ENCODE assay signal across 8 cellular contexts in genomic region chr10:26860026-26860541, GRCh38. TPM values are rescaled to one million over a fixed set of nuclear protein-coding genes. Genes with fewer than 3 reads are reported as not detected.
DNase-seq lines count a peak whose midpoint lies in the region; FAIRE-seq and TF ChIP-seq lines count a peak whose summit lies in the region.

No MANE protein-coding gene starts in this region.

- no peaks in the 10 kb centered on the region for H3K36me3 ChIP-seq in H1 (ENCODE audit: control insufficient read depth in 2 of 4, insufficient read depth in 4 of 4, low read length in 3 of 4)

- H3K23me2 ChIP-seq in H1 (ENCODE audit: low read depth, low read length), result no peaks in the 10 kb centered on the region

- H3K27me3 Mint-ChIP-seq in activated CD4-positive, alpha-beta memory T cell treated with anti-CD3 and anti-CD28 coated beads for 36 hours, result no peaks in the 10 kb centered on the region
- H3K27me3 Mint-ChIP-seq in mesothelial cell of epicardium (ENCODE audit: low read depth), result peaks cover 2% of the 10 kb centered on the region

- no peaks in the 10 kb centered on the region; the same call in 1 of the 2 replicates for H3K79me1 ChIP-seq in H1 (ENCODE audit: low read depth, low read length)

- peak overlapping the region; percentile 93 for H4K5ac ChIP-seq in H1 (ENCODE audit: insufficient read length, low read depth, low read length)

- H3K9me3 ChIP-seq in H1 (ENCODE audit: insufficient read depth in 2 of 2, low read depth in 1 of 2, low read length in 1 of 2), result no peaks in the 10 kb centered on the region

- H3K23ac ChIP-seq in H1 (ENCODE audit: insufficient read length), result no peak overlapping the region

- no peak overlapping the region for H2AK5ac ChIP-seq in H1 (ENCODE audit: low read depth, low read length)

- no peak overlapping the region for H3K56ac ChIP-seq in H1 (replicated peaks; ENCODE audit: insufficient read length, low read depth, low read length)

- peaks cover 3 to 50% of the 10 kb centered on the region in 2 experiments; a peak in 3 of 4 replicates for H3K79me2 ChIP-seq in H1 (ENCODE audit: control insufficient read depth in 1 of 2, insufficient read depth in 2 of 2, low read length in 2 of 2)

- TF ChIP-seq RAD21 in H1 (IDR thresholded peaks at IDR 0.05 in 1 of 2, conservative IDR thresholded peaks at IDR 0.05 in 1 of 2; ENCODE audit: low read depth in 2 of 2, low read length in 2 of 2), result no peak

- no peak for FAIRE-seq in H1 (lab: Jason Lieb, UNC)

- H2BK20ac ChIP-seq in H1 (ENCODE audit: low read length), result no peak overlapping the region

- H2BK15ac ChIP-seq in H1 (ENCODE audit: low read length), result no peak overlapping the region

- POLR2A ChIA-PET in activated CD4-positive, alpha-beta memory T cell treated with anti-CD3 and anti-CD28 coated beads for 36 hours (lab: Charles Lee), result interaction anchor here (1.5 kb wide), 2 partner anchors 120 to 164 kb away, joined by 4 read pairs; no protein-coding TSS in a partner anchor
- POLR2A ChIA-PET in H1 (lab: Charles Lee; ENCODE audit: partially characterized antibody), result interaction anchor here (0.6 to 1.9 kb wide), 5 partner anchors 9 to 185 kb away, joined by 3 to 5 read pairs (median 3); no protein-coding TSS in a partner anchor

- H3K36me3 Mint-ChIP-seq in activated CD4-positive, alpha-beta memory T cell treated with anti-CD3 and anti-CD28 coated beads for 36 hours, result peaks cover 2% of the 10 kb centered on the region
- H3K36me3 Mint-ChIP-seq in mesothelial cell of epicardium, result no peaks in the 10 kb centered on the region

- no peak overlapping the region for H3K14ac ChIP-seq in H1 (ENCODE audit: insufficient read length)

- peak overlapping the region; percentile 96; the same call in 1 of the 2 replicates for H2BK5ac ChIP-seq in H1 (ENCODE audit: low read depth, low read length)

- H3K27me3 ChIP-seq in H1 (replicated peaks in 1 of 4; ENCODE audit: control insufficient read depth in 3 of 4, extremely low read depth in 1 of 4, insufficient read depth in 3 of 4, low read length in 3 of 4), result no peaks in the 10 kb centered on the region

- H2BK12ac ChIP-seq in H1 (ENCODE audit: low read depth, low read length), result no peak overlapping the region

- peak overlapping the region; percentile 90 to 97 (median 90) for H3K9ac ChIP-seq in H1 (replicated peaks in 1 of 4; ENCODE audit: extremely low read depth in 1 of 4, low read depth in 3 of 4, low read length in 3 of 4)

- TF ChIP-seq CTCF in GM10266 (IDR thresholded peaks at IDR 0.05; ENCODE audit: control insufficient read depth, insufficient read depth, low read depth, missing control alignments) (no peak), HFF-Myc (IDR thresholded peaks at IDR 0.05; ENCODE audit: low read depth, low read length, missing control alignments) (no peak), H1 (IDR thresholded peaks at IDR 0.05; ENCODE audit: control extremely low read depth in 1 of 3, insufficient read depth in 1 of 3, low read depth in 1 of 3, low read length in 3 of 3) (no peak), mesothelial cell of epicardium (IDR thresholded peaks at IDR 0.05; ENCODE audit: unreplicated experiment) (no peak)

- peaks cover 0 to 1% of the 10 kb centered on the region in 2 experiments for H4K20me1 ChIP-seq in H1 (replicated peaks in 1 of 2; ENCODE audit: control insufficient read depth in 1 of 2, insufficient read depth in 2 of 2, low read length in 2 of 2)

- no peak overlapping the region for H4K91ac ChIP-seq in H1 (replicated peaks; ENCODE audit: insufficient read length, low read length)

- peak overlapping the region; percentile 87 for H3K27ac ChIP-seq in H1 (ENCODE audit: low read depth, low read length)

- H3K4me1 ChIP-seq in H1 (replicated peaks in 1 of 4; ENCODE audit: control insufficient read depth in 3 of 4, insufficient read depth in 4 of 4, low read length in 3 of 4), result peaks cover 0 to 2% (median 0%) of the 10 kb centered on the region in 4 experiments; a peak in 4 of 7 replicates

- no peak overlapping the region for H2BK120ac ChIP-seq in H1 (replicated peaks; ENCODE audit: low read depth, low read length)

- peak overlapping the region; percentile 55 to 65 for H3K4me2 ChIP-seq in H1 (ENCODE audit: insufficient read depth in 1 of 2, low read depth in 2 of 2, low read length in 2 of 2)

- peak overlapping the region; percentile 98; the same call in 1 of the 2 replicates for H4K8ac ChIP-seq in H1 (ENCODE audit: extremely low read depth, insufficient read depth, low read length)

- H2AFZ ChIP-seq in H1 (ENCODE audit: low read length), result no peak overlapping the region

- no peak for TF ChIP-seq EP300 in H1 (IDR thresholded peaks at IDR 0.05; ENCODE audit: borderline replicate concordance in 1 of 2, low read depth in 2 of 2, low read length in 2 of 2)

- no peaks in the 10 kb centered on the region for H3K9me3 Mint-ChIP-seq in activated CD4-positive, alpha-beta memory T cell treated with anti-CD3 and anti-CD28 coated beads for 36 hours
- H3K9me3 Mint-ChIP-seq in mesothelial cell of epicardium, result no peaks in the 10 kb centered on the region

- intact Hi-C loops in activated CD4-positive, alpha-beta memory T cell treated with anti-CD3 and anti-CD28 coated beads for 36 hours (cut with micrococcal nuclease), result loop anchor here (1.0 to 5.0 kb wide), 8 partner anchors 20 to 1843 kb away; partner anchors contain the start of genes ANKRD26, APBB1IP, ENKUR and THNSL1

- peak overlapping the region; percentile 85 for H3K4me3 ChIP-seq in HFF-Myc (replicated peaks; ENCODE audit: low read depth, low read length)
- H3K4me3 ChIP-seq in H1 (ENCODE audit: extremely low read depth in 1 of 4, insufficient read depth in 2 of 4, low read depth in 3 of 4, low read length in 4 of 4), result peak overlapping the region; percentile 94 to 99 (median 94)

- TF ChIP-seq POLR2A in H1 (IDR thresholded peaks at IDR 0.05; ENCODE audit: control extremely low read depth in 1 of 2, low read depth in 2 of 2, low read length in 2 of 2), result no peak

- no peak overlapping the region for H3K4ac ChIP-seq in H1 (replicated peaks; ENCODE audit: insufficient read length, low read depth, low read length)

- H3K4me1 Mint-ChIP-seq in activated CD4-positive, alpha-beta memory T cell treated with anti-CD3 and anti-CD28 coated beads for 36 hours (ENCODE audit: low read depth), result peaks cover 31% of the 10 kb centered on the region
- peaks cover 23% of the 10 kb centered on the region for H3K4me1 Mint-ChIP-seq in mesothelial cell of epicardium

- DNase-seq in GM10266 (ENCODE audit: extremely low spot score) (peak; percentile 10), HFF-Myc (ENCODE audit: extremely low read depth, low read depth) (peak; percentile 11), NCI-H146 treated with DMSO at 0.1 percent for 48 hours (lab: John Stamatoyannopoulos, UW; ENCODE audit: unreplicated experiment) (peak; percentile 39), H1 (ENCODE audit: low read depth in 1 of 2, low spot score in 2 of 2) (peak in 1 of 2 experiments; percentile 62), mesothelial cell of epicardium (ENCODE audit: low spot score in 2 of 2, unreplicated experiment in 2 of 2) (peak; percentile 37 to 70), SKM-1 (lab: John Stamatoyannopoulos, UW; ENCODE audit: unreplicated experiment) (no peak)
- peak; percentile 64 for DNase-seq in activated CD4-positive, alpha-beta memory T cell treated with anti-CD3 and anti-CD28 coated beads for 36 hours
- DNase-seq in stimulated activated CD8-positive, alpha-beta memory T cell treated with anti-CD3 and anti-CD28 coated beads, Interleukin-15, amount 100 ng/mL, for 1 hour (ENCODE audit: low read depth), result peak; percentile 13

- H3K18ac ChIP-seq in H1 (ENCODE audit: extremely low read depth, low read length), result peak overlapping the region; percentile 97; the same call in 1 of the 2 replicates

- CTCF ChIA-PET in activated CD4-positive, alpha-beta memory T cell treated with anti-CD3 and anti-CD28 coated beads for 36 hours (lab: Charles Lee), result interaction anchor here (0.7 to 4.0 kb wide), 6 partner anchors 9 to 134 kb away, joined by 4 to 25 read pairs (median 6); no protein-coding TSS in a partner anchor
- CTCF ChIA-PET in H1 (lab: Charles Lee; ENCODE audit: partially characterized antibody), result interaction anchor here (1.1 to 4.1 kb wide), 4 partner anchors 16 to 134 kb away, joined by 3 to 29 read pairs (median 22); no protein-coding TSS in a partner anchor

- H3K4me3 Mint-ChIP-seq in activated CD4-positive, alpha-beta memory T cell treated with anti-CD3 and anti-CD28 coated beads for 36 hours, result peak overlapping the region; percentile 90
- H3K4me3 Mint-ChIP-seq in mesothelial cell of epicardium, result peak overlapping the region; percentile 100

- 2% methylated on average over 26 of the region's 36 CpGs; no CpG with 5 or more reads in 1 of the 2 experiments for WGBS in H1 (ENCODE audit: extremely low coverage in 1 of 2, insufficient coverage in 1 of 2, insufficient read length in 1 of 2, insufficient replicate concordance in 2 of 2, low coverage in 1 of 2, low lambda C conversion rate in 2 of 2, missing lambda C conversion rate in 1 of 2), 2 experiments

- peak overlapping the region; percentile 96 for H3K27ac Mint-ChIP-seq in activated CD4-positive, alpha-beta memory T cell treated with anti-CD3 and anti-CD28 coated beads for 36 hours
- H3K27ac Mint-ChIP-seq in mesothelial cell of epicardium, result peak overlapping the region; percentile 99

TF ChIP-seq in H1, 55 proteins besides CTCF, POLR2A, EP300 and RAD21 (continues in another document):
- no peak for TF ChIP-seq KDM5A (IDR thresholded peaks at IDR 0.05; ENCODE audit: low read length)
- peak; percentile 61 for TF ChIP-seq ASH2L (IDR thresholded peaks at IDR 0.05; ENCODE audit: low read length)
- no peak for TF ChIP-seq RFX5 (IDR thresholded peaks at IDR 0.05; ENCODE audit: borderline replicate concordance, low read depth, low read length)
- TF ChIP-seq KDM4A (IDR thresholded peaks at IDR 0.05; ENCODE audit: low read depth, low read length, severe bottlenecking), result no peak
- no peak for TF ChIP-seq SUZ12 (IDR thresholded peaks at IDR 0.05; ENCODE audit: low read length)
- TF ChIP-seq CBX5 (IDR thresholded peaks at IDR 0.05; ENCODE audit: low read depth, low read length), result no peak
- no peak for TF ChIP-seq SIX5 (IDR thresholded peaks at IDR 0.05; ENCODE audit: low read depth, low read length)
- no peak for TF ChIP-seq SRF (IDR thresholded peaks at IDR 0.05; ENCODE audit: low read depth, low read length)

RNA-seq across cellular contexts. Expression of gene ABI1, which starts 0.7 kb away (rescaled TPM):
- 10 to 100 TPM; 55.5 to 56.2 TPM for total RNA-seq in activated CD4-positive, alpha-beta memory T cell treated with anti-CD3 and anti-CD28 coated beads for 36 hours
- 35.6 and 37.0 TPM in 2 replicates for total RNA-seq in H1 (2021; fragmentation: NEBNext Ultra II Directional; extraction: Animal tissue kit (Norgen Biotek cat#: 25700))
- polyA plus RNA-seq in H1 (2011; rRNA removed), result 30.0 and 35.4 TPM in 2 replicates
- 26.3 TPM for polyA plus RNA-seq in H1 (2011; cell fraction: cytosol; rRNA removed)
- 14.8 TPM for polyA plus RNA-seq in H1 (2011; cell fraction: nucleus; rRNA removed)
- 21.4 to 27.6 TPM (median 25.4 TPM) in 4 replicates for polyA plus RNA-seq in H1 (2012, experiment 1 of 2)
- 4.1 TPM for polyA plus RNA-seq in H1 (2012, experiment 2 of 2)
- polyA plus RNA-seq in H1 (2013, experiment 1 of 2), result 20.1 TPM
- 20.5 TPM for polyA plus RNA-seq in H1 (2013, experiment 2 of 2)
- polyA minus RNA-seq in H1 (2011; rRNA and poly(A)+ RNA removed), result 36.2 and 38.1 TPM in 2 replicates
- 14.7 TPM for polyA minus RNA-seq in H1 (2011; cell fraction: cytosol; rRNA and poly(A)+ RNA removed)
- polyA minus RNA-seq in H1 (2011; cell fraction: nucleus; rRNA and poly(A)+ RNA removed), result 22.8 TPM
- total RNA-seq in mesothelial cell of epicardium, result 37.7 to 41.3 TPM (median 40.8 TPM) in 3 replicates
